9 cellular contexts compared by ENCODE assay signal in genomic region chr11:29518389-29519174, GRCh38.
DNase-seq lines count a peak whose midpoint lies in the region; ATAC-seq and TF ChIP-seq lines count a peak whose summit lies in the region.
"Had no signal": no experiment of that assay in that cellular context is flagged by ENCODE, and none has a peak within 500 bp of the region (broad histone marks: within the 10 kb centered on the region; RNA-seq: fewer than 3 reads in every experiment).

No MANE protein-coding gene starts in this region.

- TF ChIP-seq RAD21 in Ishikawa (IDR thresholded peaks at IDR 0.05; ENCODE audit: low read depth) = peak; percentile 8; the same call in 1 of the 2 replicates

- no peaks in the 10 kb centered on the region for H3K36me3 Mint-ChIP-seq in neural progenitor cell

- H3K4me1 Mint-ChIP-seq in neural progenitor cell = no peaks in the 10 kb centered on the region

- DNase-seq in UCSD-AML1 (lab: John Stamatoyannopoulos, UW; ENCODE audit: unreplicated experiment) (peak; percentile 10), neural progenitor cell (ENCODE audit: low spot score) (peak; percentile 4), NCI-H1105 (lab: John Stamatoyannopoulos, UW) (no peak)
- DNase-seq in NK-92 treated with Interleukin-12 subunit alpha and Interleukin-12 subunit beta, amount 100 ng/mL, for 24 hours (lab: John Stamatoyannopoulos, UW) = no peak
- DNase-seq: Right ventricle myocardium superior had no signal

- ATAC-seq in GM18868 (IDR thresholded peaks at IDR 0.05; ENCODE audit: unreplicated experiment) (peak; percentile 63), GM21825 (IDR thresholded peaks at IDR 0.05; ENCODE audit: unreplicated experiment) (no peak)

- no peak overlapping the region for H3K27ac ChIP-seq in neural progenitor cell

- H3F3A ChIP-seq in neural progenitor cell (ENCODE audit: low read depth) = no peaks in the 10 kb centered on the region

- H3K27me3 ChIP-seq in neural progenitor cell = no peaks in the 10 kb centered on the region

- no peak overlapping the region for H3K9ac ChIP-seq in neural progenitor cell

- H3K4me3 Mint-ChIP-seq in neural progenitor cell = no peak overlapping the region

- no peaks in the 10 kb centered on the region for H3K4me1 ChIP-seq in neural progenitor cell

- no peaks in the 10 kb centered on the region for H3K79me2 ChIP-seq in neural progenitor cell (ENCODE audit: low read depth)

- H3K9me3 Mint-ChIP-seq in neural progenitor cell = peaks cover 15% of the 10 kb centered on the region

- no peaks in the 10 kb centered on the region for H3K9me3 ChIP-seq in neural progenitor cell (ENCODE audit: low read depth)

- H3K27me3 Mint-ChIP-seq in neural progenitor cell (ENCODE audit: insufficient read depth, low read depth) = peaks cover 4% of the 10 kb centered on the region

- H3K4me2 ChIP-seq in neural progenitor cell = no peak overlapping the region

- no peaks in the 10 kb centered on the region for H4K20me1 ChIP-seq in neural progenitor cell (ENCODE audit: low read depth)

- no peaks in the 10 kb centered on the region for H3K36me3 ChIP-seq in neural progenitor cell

- H3K27ac Mint-ChIP-seq in neural progenitor cell = no peak overlapping the region
- H3K27ac Mint-ChIP-seq: activated T-helper 2 cell treated with anti-CD3 and anti-CD28 coated beads, Interferon-gamma antibody, Interleukin-2, Interleukin-4, amounts not matched to agents 10 μg/mL and 5 μg/mL and 100 μg/mL, durations not matched to agents 14 hours and 24 hours and 36 hours had no signal

- H2AFZ ChIP-seq in neural progenitor cell (replicated peaks) = no peak overlapping the region

- H3K4me3 ChIP-seq in neural progenitor cell = no peak overlapping the region

- TF ChIP-seq EP300 in Ishikawa (IDR thresholded peaks at IDR 0.05; ENCODE audit: borderline replicate concordance) = no peak

- TF ChIP-seq CTCF in neural progenitor cell (IDR thresholded peaks at IDR 0.05) = peak; percentile 21

TF ChIP-seq in Ishikawa, 13 proteins besides CTCF, POLR2A, EP300 and RAD21:
- TF ChIP-seq FOXM1 (IDR thresholded peaks at IDR 0.05; ENCODE audit: borderline replicate concordance, low read depth) = no peak
TF ChIP-seq in Ishikawa: peak in this region for 0.

Comparison
In these comparisons a context has a peak if more than half of its experiments do, and no peak if none do; other contexts are left out.
1. DNase-seq: peak in UCSD-AML1 (single experiment) and neural progenitor cell (single experiment); none in NK-92 treated with Interleukin-12 subunit alpha and Interleukin-12 subunit beta, amount 100 ng/mL, for 24 hours (single experiment) and NCI-H1105 (single experiment).